1 cellular context compared by ENCODE assay signal in the genomic region with DNA sequence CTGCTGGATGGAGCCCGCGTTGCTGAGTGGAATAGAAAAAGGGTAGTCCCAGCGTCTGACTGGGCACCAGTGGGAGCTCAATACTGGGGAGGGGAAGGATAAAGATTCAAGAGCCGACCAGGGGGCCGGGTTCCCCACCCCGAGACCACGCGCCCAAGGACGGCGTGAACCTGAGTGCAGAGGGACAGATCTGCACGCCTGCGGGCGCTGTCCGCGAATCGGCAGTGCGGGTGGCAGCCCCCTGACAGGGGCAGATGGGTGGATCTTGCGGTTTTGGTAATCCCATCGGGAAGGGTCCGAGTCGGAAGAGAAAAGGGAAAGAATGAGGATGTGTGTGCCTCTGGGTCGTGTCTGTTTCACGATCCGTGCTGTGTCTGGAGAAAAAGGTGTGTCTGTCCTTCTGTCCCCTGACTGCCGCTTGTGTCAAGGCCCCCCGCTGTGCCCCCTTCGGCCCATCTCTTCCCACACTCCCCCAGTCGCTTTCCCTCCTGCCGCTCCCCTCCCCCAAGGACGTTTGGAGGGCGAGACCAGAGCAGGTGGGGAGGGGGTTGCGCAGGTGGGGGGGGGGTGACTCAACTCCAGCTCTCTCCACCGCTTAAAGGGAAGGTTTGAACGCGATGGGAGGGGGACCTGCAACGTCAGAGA.
TF ChIP-seq lines count a peak whose summit lies in the region.

No MANE protein-coding gene starts in this region.

TF ChIP-seq in HepG2, 621 proteins besides CTCF, POLR2A, EP300 and RAD21:
- TF ChIP-seq BHLHE40 (IDR thresholded peaks at IDR 0.05; ENCODE audit: low read length) = no peak
- peak; percentile 1 for TF ChIP-seq JARID2 (CRISPR knock-in tag; IDR thresholded peaks at IDR 0.05; ENCODE audit: insufficient replicate concordance)
- TF ChIP-seq, protein P1, sequence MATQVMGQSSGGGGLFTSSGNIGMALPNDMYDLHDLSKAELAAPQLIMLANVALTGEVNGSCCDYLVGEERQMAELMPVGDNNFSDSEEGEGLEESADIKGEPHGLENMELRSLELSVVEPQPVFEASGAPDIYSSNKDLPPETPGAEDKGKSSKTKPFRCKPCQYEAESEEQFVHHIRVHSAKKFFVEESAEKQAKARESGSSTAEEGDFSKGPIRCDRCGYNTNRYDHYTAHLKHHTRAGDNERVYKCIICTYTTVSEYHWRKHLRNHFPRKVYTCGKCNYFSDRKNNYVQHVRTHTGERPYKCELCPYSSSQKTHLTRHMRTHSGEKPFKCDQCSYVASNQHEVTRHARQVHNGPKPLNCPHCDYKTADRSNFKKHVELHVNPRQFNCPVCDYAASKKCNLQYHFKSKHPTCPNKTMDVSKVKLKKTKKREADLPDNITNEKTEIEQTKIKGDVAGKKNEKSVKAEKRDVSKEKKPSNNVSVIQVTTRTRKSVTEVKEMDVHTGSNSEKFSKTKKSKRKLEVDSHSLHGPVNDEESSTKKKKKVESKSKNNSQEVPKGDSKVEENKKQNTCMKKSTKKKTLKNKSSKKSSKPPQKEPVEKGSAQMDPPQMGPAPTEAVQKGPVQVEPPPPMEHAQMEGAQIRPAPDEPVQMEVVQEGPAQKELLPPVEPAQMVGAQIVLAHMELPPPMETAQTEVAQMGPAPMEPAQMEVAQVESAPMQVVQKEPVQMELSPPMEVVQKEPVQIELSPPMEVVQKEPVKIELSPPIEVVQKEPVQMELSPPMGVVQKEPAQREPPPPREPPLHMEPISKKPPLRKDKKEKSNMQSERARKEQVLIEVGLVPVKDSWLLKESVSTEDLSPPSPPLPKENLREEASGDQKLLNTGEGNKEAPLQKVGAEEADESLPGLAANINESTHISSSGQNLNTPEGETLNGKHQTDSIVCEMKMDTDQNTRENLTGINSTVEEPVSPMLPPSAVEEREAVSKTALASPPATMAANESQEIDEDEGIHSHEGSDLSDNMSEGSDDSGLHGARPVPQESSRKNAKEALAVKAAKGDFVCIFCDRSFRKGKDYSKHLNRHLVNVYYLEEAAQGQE (IDR thresholded peaks at IDR 0.05; ENCODE audit: borderline replicate concordance in 1 of 2, low read depth in 1 of 2, low read length in 2 of 2) = peak in 1 of 2 experiments; percentile 54; a peak in 3 of 4 replicates
- no peak for TF ChIP-seq MTF1 (CRISPR knock-in tag; IDR thresholded peaks at IDR 0.05)
TF ChIP-seq in HepG2: peak in this region for 2.
